ENCODE assay signal across 12 cellular contexts in genomic region chr10:4283841-4284610, GRCh38.
DNase-seq lines count a peak whose midpoint lies in the region; ATAC-seq and TF ChIP-seq lines count a peak whose summit lies in the region.
"Had no signal": no experiment of that assay in that cellular context is flagged by ENCODE, and none has a peak within 500 bp of the region (broad histone marks: within the 10 kb centered on the region; RNA-seq: fewer than 3 reads in every experiment).

No MANE protein-coding gene starts in this region.

- H3K9me3 Mint-ChIP-seq in MCF 10A (ENCODE audit: unreplicated experiment) (no peaks in the 10 kb centered on the region), natural killer cell (no peaks in the 10 kb centered on the region)
- H3K9me3 Mint-ChIP-seq: natural killer cell treated with Interleukin-12 subunit alpha and Interleukin-12 subunit beta and Interleukin-15 and Interleukin-18, amount 100 ng/mL, for 72 hours had no signal

- H3K36me3 Mint-ChIP-seq in MCF 10A (ENCODE audit: insufficient read depth, unreplicated experiment) = no peaks in the 10 kb centered on the region
- no peaks in the 10 kb centered on the region for H3K36me3 Mint-ChIP-seq in natural killer cell
- H3K36me3 Mint-ChIP-seq: activated naive CD4-positive, alpha-beta T cell treated with anti-CD3 and anti-CD28 coated beads, Interleukin-2, amount 50 U/mL, for 72 hours; natural killer cell treated with Interleukin-12 subunit alpha and Interleukin-12 subunit beta and Interleukin-15 and Interleukin-18, amount 100 ng/mL, for 72 hours had no signal

- H3K27ac Mint-ChIP-seq in MCF 10A (ENCODE audit: low read depth, unreplicated experiment) (peak overlapping the region; percentile 75), natural killer cell (no peak overlapping the region)
- H3K27ac Mint-ChIP-seq: activated naive CD4-positive, alpha-beta T cell treated with anti-CD3 and anti-CD28 coated beads, Interleukin-2, amount 50 U/mL, for 72 hours; B cell had no signal

- H3K27me3 Mint-ChIP-seq in MCF 10A (ENCODE audit: insufficient read depth, unreplicated experiment) = no peaks in the 10 kb centered on the region
- H3K27me3 Mint-ChIP-seq in natural killer cell (ENCODE audit: low read depth in 2 of 2) = no peaks in the 10 kb centered on the region
- H3K27me3 Mint-ChIP-seq: B cell had no signal

- intact Hi-C loops in MCF 10A (cut with micrococcal nuclease) (no loop called here), left ventricle myocardium superior (cut with micrococcal nuclease) (no loop called here), natural killer cell (cut with micrococcal nuclease) (no loop called here)

- H3K4me1 Mint-ChIP-seq in MCF 10A (ENCODE audit: insufficient read depth, unreplicated experiment) = peaks cover 31% of the 10 kb centered on the region
- peaks cover 0 to 5% of the 10 kb centered on the region in 2 donors for H3K4me1 Mint-ChIP-seq in natural killer cell
- H3K4me1 Mint-ChIP-seq: B cell had no signal

- no peak for TF ChIP-seq CTCF in MCF 10A (IDR thresholded peaks at IDR 0.05; ENCODE audit: unreplicated experiment)
- TF ChIP-seq CTCF in natural killer cell (IDR thresholded peaks at IDR 0.05) = no peak

- H3K4me3 Mint-ChIP-seq in MCF 10A (ENCODE audit: unreplicated experiment) (no peak overlapping the region), natural killer cell (no peak overlapping the region)
- H3K4me3 Mint-ChIP-seq: B cell; natural killer cell treated with Interleukin-12 subunit alpha and Interleukin-12 subunit beta and Interleukin-15 and Interleukin-18, amount 100 ng/mL, for 72 hours had no signal

- ATAC-seq in left ventricle myocardium superior (peak; percentile 96), HG02970 (IDR thresholded peaks at IDR 0.05; ENCODE audit: low FRiP score, unreplicated experiment) (no peak), natural killer cell (no peak), HG03097 (IDR thresholded peaks at IDR 0.05; ENCODE audit: low FRiP score, unreplicated experiment) (no peak)
- ATAC-seq: activated naive CD4-positive, alpha-beta T cell treated with anti-CD3 and anti-CD28 coated beads, Interleukin-2, amount 50 U/mL, for 72 hours; natural killer cell treated with Interleukin-12 subunit alpha and Interleukin-12 subunit beta and Interleukin-15 and Interleukin-18, amount 100 ng/mL, for 72 hours had no signal

- no TSS peak for BruUV-seq in MCF 10A (replicated peaks; lab: Mats Ljungman, UMichigan)

- CTCF ChIA-PET in MCF 10A (lab: Yijun Ruan, JAX) = no interaction called here

- DNase-seq in AG08395 (ENCODE audit: low spot score) (peak; percentile 66), MCF 10A (ENCODE audit: unreplicated experiment) (no peak), left ventricle myocardium superior (peak; percentile 76), renal cortical epithelial cell (ENCODE audit: low read depth) (peak; percentile 66), GOT3 (lab: John Stamatoyannopoulos, UW) (no peak), natural killer cell (no peak)
- DNase-seq: NCI-H2107 had no signal

- POLR2A ChIA-PET in MCF 10A (lab: Yijun Ruan, JAX) = interaction anchor here (0.6 to 1.1 kb wide), 3 partner anchors 12 to 17 kb away, joined by 3 read pairs; no protein-coding TSS in a partner anchor

Comparison
In these comparisons a context has a peak if more than half of its experiments do, and no peak if none do; other contexts are left out.
1. DNase-seq: peak in AG08395 (single experiment), left ventricle myocardium superior (single experiment) and renal cortical epithelial cell (single experiment); none in MCF 10A (single experiment), GOT3 (single experiment) and natural killer cell (single experiment).